Comparison of ENCODE assay signal across 8 cellular contexts in genomic region chrX:139204903-139205667, GRCh38.
DNase-seq lines count a peak whose midpoint lies in the region; ATAC-seq lines count a peak whose summit lies in the region.

No MANE protein-coding gene starts in this region.

- H3K9ac ChIP-seq in BLaER1 (peak overlapping the region; percentile 77), iPS-18a (ENCODE audit: low read length) (no peak overlapping the region), skeletal muscle tissue (ENCODE audit: low read depth in 1 of 3, low read length in 3 of 3) (peak overlapping the region; percentile 51 to 80 (median 75))

- peak overlapping the region; percentile 71 for H3K4me3 ChIP-seq in BLaER1
- peak overlapping the region; percentile 57 for H3K4me3 ChIP-seq in iPS-18a (ENCODE audit: low read length)
- H3K4me3 ChIP-seq in skeletal muscle tissue (ENCODE audit: low read length in 3 of 3): peak overlapping the region; percentile 63 to 70 (median 64)

- no peak overlapping the region for H3K27ac Mint-ChIP-seq in activated naive CD8-positive, alpha-beta T cell treated with anti-CD3 and anti-CD28 coated beads for 36 hours

- peaks cover 10% of the 10 kb centered on the region; the same call in 1 of the 2 replicates for H3K9me3 ChIP-seq in BLaER1
- H3K9me3 ChIP-seq in iPS-18a (ENCODE audit: control insufficient read depth, low read depth, low read length): peaks cover 7% of the 10 kb centered on the region
- no peaks in the 10 kb centered on the region for H3K9me3 ChIP-seq in skeletal muscle tissue (ENCODE audit: control insufficient read depth in 3 of 3, low read length in 3 of 3)

- no peaks in the 10 kb centered on the region for H3K36me3 Mint-ChIP-seq in activated naive CD8-positive, alpha-beta T cell treated with anti-CD3 and anti-CD28 coated beads for 36 hours

- no peaks in the 10 kb centered on the region for H3K4me1 ChIP-seq in BLaER1
- peaks cover 5% of the 10 kb centered on the region for H3K4me1 ChIP-seq in iPS-18a (ENCODE audit: control insufficient read depth, low read depth, low read length)
- H3K4me1 ChIP-seq in skeletal muscle tissue (ENCODE audit: control insufficient read depth in 3 of 3, insufficient read depth in 3 of 3, low read length in 3 of 3): peaks cover 0 to 3% (median 0%) of the 10 kb centered on the region in 3 donors

- H3K4me3 Mint-ChIP-seq in activated naive CD8-positive, alpha-beta T cell treated with anti-CD3 and anti-CD28 coated beads for 36 hours: peak overlapping the region; percentile 59

- H3K27me3 ChIP-seq in BLaER1 (peaks cover 66% of the 10 kb centered on the region), iPS-18a (ENCODE audit: control insufficient read depth, insufficient read depth, low read length) (peaks cover 87% of the 10 kb centered on the region), skeletal muscle tissue (ENCODE audit: control insufficient read depth in 3 of 3, insufficient read depth in 3 of 3, low read length in 3 of 3) (peaks cover 0 to 4% (median 0%) of the 10 kb centered on the region in 3 donors)

- ATAC-seq in HG03439 (IDR thresholded peaks at IDR 0.05; ENCODE audit: unreplicated experiment) (peak; percentile 55), GM18867 (IDR thresholded peaks at IDR 0.05; ENCODE audit: unreplicated experiment) (no peak), HG03378 (IDR thresholded peaks at IDR 0.05; ENCODE audit: unreplicated experiment) (no peak)

- peak overlapping the region; percentile 73 for H3K4me2 ChIP-seq in BLaER1

- H4K20me1 ChIP-seq in BLaER1: no peaks in the 10 kb centered on the region; the same call in 1 of the 2 replicates

- H3K9me3 Mint-ChIP-seq in activated naive CD8-positive, alpha-beta T cell treated with anti-CD3 and anti-CD28 coated beads for 36 hours: no peaks in the 10 kb centered on the region

- H3K36me3 ChIP-seq in BLaER1 (no peaks in the 10 kb centered on the region), iPS-18a (ENCODE audit: control insufficient read depth, low read depth, low read length) (no peaks in the 10 kb centered on the region), skeletal muscle tissue (ENCODE audit: control insufficient read depth in 3 of 3, insufficient read depth in 3 of 3, low read length in 3 of 3) (no peaks in the 10 kb centered on the region)

- H3K27ac ChIP-seq in BLaER1 (peak overlapping the region; percentile 68; the same call in 1 of the 2 replicates), iPS-18a (ENCODE audit: low read length) (no peak overlapping the region), skeletal muscle tissue (ENCODE audit: low read depth, low read length) (peak overlapping the region; percentile 80)

- peaks cover 44% of the 10 kb centered on the region for H3K27me3 Mint-ChIP-seq in activated naive CD8-positive, alpha-beta T cell treated with anti-CD3 and anti-CD28 coated beads for 36 hours

- peak; percentile 15 for DNase-seq in activated naive CD8-positive, alpha-beta T cell treated with anti-CD3 and anti-CD28 coated beads for 36 hours
- DNase-seq in NCI-H2107 (lab: John Stamatoyannopoulos, UW): no peak

- no peaks in the 10 kb centered on the region for H3K4me1 Mint-ChIP-seq in activated naive CD8-positive, alpha-beta T cell treated with anti-CD3 and anti-CD28 coated beads for 36 hours
